Comparison of ENCODE assay signal across 8 cellular contexts in genomic region chr9:131747352-131747751, GRCh38. TPM values are rescaled to one million over a fixed set of nuclear protein-coding genes. Genes with fewer than 3 reads are reported as not detected.
DNase-seq lines count a peak whose midpoint lies in the region; ATAC-seq and TF ChIP-seq lines count a peak whose summit lies in the region.

No MANE protein-coding gene starts in this region.

- no peaks in the 10 kb centered on the region for H3K27me3 Mint-ChIP-seq in activated T-helper 17 cell treated with anti-CD3 and anti-CD28 coated beads, Interleukin-2, amount 50 U/mL, for 72 hours

- no peaks in the 10 kb centered on the region for H3K36me3 Mint-ChIP-seq in activated T-helper 17 cell treated with anti-CD3 and anti-CD28 coated beads, Interleukin-2, amount 50 U/mL, for 72 hours (ENCODE audit: low read depth)

- H3K4me1 Mint-ChIP-seq in activated T-helper 17 cell treated with anti-CD3 and anti-CD28 coated beads, Interleukin-2, amount 50 U/mL, for 72 hours, result peaks cover 20% of the 10 kb centered on the region

- no peak overlapping the region for H3K27ac Mint-ChIP-seq in activated T-helper 17 cell treated with anti-CD3 and anti-CD28 coated beads, Interleukin-2, amount 50 U/mL, for 72 hours

- DNase-seq in Right ventricle myocardium inferior (ENCODE audit: missing footprints) (peak; percentile 39), cardiac septum (ENCODE audit: low spot score) (no peak), NCI-H2029 treated with DMSO at 0.1 percent for 48 hours (lab: John Stamatoyannopoulos, UW) (peak; percentile 79), right atrium auricular region (ENCODE audit: low spot score) (no peak), stomach (no peak), GM19238 (ENCODE audit: insufficient read length, low spot score) (no peak), iPS-NIHi7 (ENCODE audit: extremely low spot score) (no peak)

- H3K4me3 ChIP-seq in right atrium auricular region (no peak overlapping the region), stomach (no peak overlapping the region)

- no peaks in the 10 kb centered on the region for H3K27me3 ChIP-seq in right atrium auricular region
- H3K27me3 ChIP-seq in stomach, result no peaks in the 10 kb centered on the region

- no peaks in the 10 kb centered on the region for H3K9me3 ChIP-seq in right atrium auricular region
- H3K9me3 ChIP-seq in stomach, result no peaks in the 10 kb centered on the region

- intact Hi-C loops in Right ventricle myocardium inferior (cut with DNase I), result loop anchor here (5.0 kb wide), 1 partner anchor 395 kb away; no protein-coding TSS in a partner anchor
- intact Hi-C loops in cardiac septum (cut with DNase I), result loop anchor here (5.0 kb wide), 1 partner anchor 395 kb away; no protein-coding TSS in a partner anchor
- intact Hi-C loops in stomach (cut with DNase I; ENCODE audit: low total_unique reads), result no loop called here

- H3K27ac ChIP-seq in right atrium auricular region (no peak overlapping the region), stomach (no peak overlapping the region)

- ATAC-seq in Right ventricle myocardium inferior, result peak; percentile 54
- ATAC-seq in activated T-helper 17 cell treated with anti-CD3 and anti-CD28 coated beads, Interleukin-2, amount 50 U/mL, for 72 hours (replicated peaks), result peak; percentile 43

- 31 to 46% (median 36%) methylated on average over 5 of the region's 5 CpGs for WGBS in stomach, 5 donors

- TF ChIP-seq EP300 in stomach (IDR thresholded peaks at IDR 0.05), result no peak

- H3K4me1 ChIP-seq in right atrium auricular region, result peaks cover 0 to 10% of the 10 kb centered on the region in 2 donors
- H3K4me1 ChIP-seq in stomach, result peaks cover 0 to 21% (median 13%) of the 10 kb centered on the region in 4 donors

- H3K36me3 ChIP-seq in right atrium auricular region (no peaks in the 10 kb centered on the region), stomach (no peaks in the 10 kb centered on the region)

- TF ChIP-seq CTCF in right atrium auricular region (IDR thresholded peaks at IDR 0.05) (peak; percentile 34 to 68), stomach (IDR thresholded peaks at IDR 0.05) (peak in 4 of 7 experiments; percentile 22 to 53 (median 50))

- no peak overlapping the region for H3K4me3 Mint-ChIP-seq in activated T-helper 17 cell treated with anti-CD3 and anti-CD28 coated beads, Interleukin-2, amount 50 U/mL, for 72 hours

- H3K9me3 Mint-ChIP-seq in activated T-helper 17 cell treated with anti-CD3 and anti-CD28 coated beads, Interleukin-2, amount 50 U/mL, for 72 hours, result no peaks in the 10 kb centered on the region

- TF ChIP-seq POLR2A in stomach (IDR thresholded peaks at IDR 0.05), result no peak

RNA-seq across cellular contexts. Expression of gene RAPGEF1, which starts 7.5 kb away (rescaled TPM):
- 125 TPM for total RNA-seq in Right ventricle myocardium inferior
- 115 TPM for total RNA-seq in cardiac septum
- total RNA-seq in activated T-helper 17 cell treated with anti-CD3 and anti-CD28 coated beads, Interleukin-2, amount 50 U/mL, for 72 hours, result 100 to 1,000 TPM; 147 to 167 TPM
- 10 to 100 TPM; 59.5 to 65.1 TPM for total RNA-seq in right atrium auricular region
- total RNA-seq in stomach, result 10 to 100 TPM; 33.2 to 84.6 (median 57.1) TPM
- 10 to 100 TPM in 2 of 3 donors, 1 to 10 TPM in 1; 8.4 to 19.1 (median 12.5) TPM for polyA plus RNA-seq in stomach

Comparison
In these comparisons a context has a peak if more than half of its experiments do, and no peak if none do; other contexts are left out.
1. DNase-seq: peak in Right ventricle myocardium inferior (single experiment) and NCI-H2029 treated with DMSO at 0.1 percent for 48 hours (single experiment); none in cardiac septum (single experiment), right atrium auricular region (single experiment), stomach (single experiment), GM19238 (single experiment) and iPS-NIHi7 (single experiment).